Comparison of ENCODE assay signal across 25 cellular contexts in the genomic region with DNA sequence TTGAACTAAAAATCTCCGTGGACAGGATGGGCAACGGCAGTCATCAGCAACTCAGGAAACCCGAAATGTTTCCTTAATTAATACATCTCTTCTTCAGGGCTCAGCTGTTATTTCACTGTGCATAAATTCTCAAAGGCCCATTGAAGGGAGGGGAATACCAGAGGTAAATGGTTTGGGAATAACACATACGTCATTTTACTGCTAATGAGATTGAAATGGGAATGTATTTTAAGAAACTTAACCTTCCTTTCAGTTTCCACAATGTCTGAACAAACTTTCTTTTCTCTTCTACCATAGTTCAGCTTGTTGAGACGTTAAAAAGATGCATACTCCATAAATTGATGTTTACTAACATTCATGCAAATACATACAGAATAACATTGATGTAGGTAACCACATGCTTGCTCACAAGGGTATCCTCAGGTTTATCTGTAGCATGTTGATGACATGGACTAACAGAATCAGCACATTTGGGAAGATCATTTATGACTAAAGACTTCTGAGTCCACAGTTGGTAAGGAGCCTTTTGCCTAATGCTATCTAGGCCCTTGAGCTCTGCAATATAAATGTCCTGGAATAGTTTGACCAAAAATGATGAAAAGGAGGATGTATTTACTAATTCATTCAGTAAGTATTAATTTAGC. TPM values are rescaled to one million over a fixed set of nuclear protein-coding genes. Genes with fewer than 3 reads are reported as not detected.
DNase-seq lines count a peak whose midpoint lies in the region; ATAC-seq lines count a peak whose summit lies in the region.
"Had no signal": no experiment of that assay in that cellular context is flagged by ENCODE, and none has a peak within 500 bp of the region (broad histone marks: within the 10 kb centered on the region; RNA-seq: fewer than 3 reads in every experiment).

No MANE protein-coding gene starts in this region.

- no peak for DNase-seq in T-helper 2 cell treated with Interferon-gamma antibody and Interleukin-4, amounts not matched to agents 5 μg/mL and 100 μg/mL, for 36 hours (ENCODE audit: low spot score)
- no peak for DNase-seq in T-helper 2 cell
- DNase-seq in activated naive CD8-positive, alpha-beta T cell treated with anti-CD3 and anti-CD28 coated beads for 36 hours = no peak
- DNase-seq in SKM-1 (lab: John Stamatoyannopoulos, UW; ENCODE audit: unreplicated experiment) = no peak
- DNase-seq in T-helper 9 cell = no peak
- DNase-seq: activated CD4-positive, alpha-beta T cell treated with anti-CD3 and anti-CD28 coated beads for 48 hours; activated CD8-positive, alpha-beta memory T cell treated with anti-CD3 and anti-CD28 coated beads, Interleukin-2, amount 50 U/mL, for 4 hours; activated naive CD4-positive, alpha-beta T cell treated with anti-CD3 and anti-CD28 coated beads, Interleukin-2, amount 10 ng/mL, durations not matched to agents 7 days and 5 days; effector memory CD4-positive, alpha-beta T cell; H7; left colon; NCI-H2029; NCI-H510A treated with DMSO at 0.1 percent for 48 hours; stimulated activated CD4-positive, alpha-beta T cell treated with anti-CD3 and anti-CD28 coated beads, Interleukin-2, amount 100 ng/mL, for 48 hours; stomach; SW 1271; upper lobe of left lung had no signal

- no peak overlapping the region for H3K27ac Mint-ChIP-seq in T-helper 2 cell treated with Interferon-gamma antibody and Interleukin-4, amounts not matched to agents 5 μg/mL and 100 μg/mL, for 36 hours
- H3K27ac Mint-ChIP-seq in activated naive CD8-positive, alpha-beta T cell treated with anti-CD3 and anti-CD28 coated beads for 36 hours = no peak overlapping the region
- H3K27ac Mint-ChIP-seq: activated naive CD4-positive, alpha-beta T cell treated with anti-CD3 and anti-CD28 coated beads, Interleukin-2, amount 10 ng/mL, durations not matched to agents 7 days and 5 days; mesothelial cell of epicardium had no signal

- peaks cover 3% of the 10 kb centered on the region for H3K27me3 Mint-ChIP-seq in T-helper 2 cell treated with Interferon-gamma antibody and Interleukin-4, amounts not matched to agents 5 μg/mL and 100 μg/mL, for 36 hours (ENCODE audit: low read depth)
- peaks cover 4% of the 10 kb centered on the region for H3K27me3 Mint-ChIP-seq in activated naive CD8-positive, alpha-beta T cell treated with anti-CD3 and anti-CD28 coated beads for 36 hours
- H3K27me3 Mint-ChIP-seq: activated naive CD4-positive, alpha-beta T cell treated with anti-CD3 and anti-CD28 coated beads, Interleukin-2, amount 10 ng/mL, durations not matched to agents 7 days and 5 days had no signal

- peaks cover 8% of the 10 kb centered on the region for H3K4me1 Mint-ChIP-seq in T-helper 2 cell treated with Interferon-gamma antibody and Interleukin-4, amounts not matched to agents 5 μg/mL and 100 μg/mL, for 36 hours (ENCODE audit: low read depth)
- peaks cover 19% of the 10 kb centered on the region for H3K4me1 Mint-ChIP-seq in activated naive CD8-positive, alpha-beta T cell treated with anti-CD3 and anti-CD28 coated beads for 36 hours
- H3K4me1 Mint-ChIP-seq: activated naive CD4-positive, alpha-beta T cell treated with anti-CD3 and anti-CD28 coated beads, Interleukin-2, amount 10 ng/mL, durations not matched to agents 7 days and 5 days had no signal

- peak overlapping the region; percentile 4 for H3K4me3 Mint-ChIP-seq in T-helper 2 cell treated with Interferon-gamma antibody and Interleukin-4, amounts not matched to agents 5 μg/mL and 100 μg/mL, for 36 hours
- H3K4me3 Mint-ChIP-seq in activated naive CD8-positive, alpha-beta T cell treated with anti-CD3 and anti-CD28 coated beads for 36 hours = peak overlapping the region; percentile 29
- H3K4me3 Mint-ChIP-seq: activated naive CD4-positive, alpha-beta T cell treated with anti-CD3 and anti-CD28 coated beads, Interleukin-2, amount 10 ng/mL, durations not matched to agents 7 days and 5 days; mesothelial cell of epicardium had no signal

- H3K36me3 Mint-ChIP-seq in T-helper 2 cell treated with Interferon-gamma antibody and Interleukin-4, amounts not matched to agents 5 μg/mL and 100 μg/mL, for 36 hours (ENCODE audit: low read depth) = no peaks in the 10 kb centered on the region
- H3K36me3 Mint-ChIP-seq in activated naive CD8-positive, alpha-beta T cell treated with anti-CD3 and anti-CD28 coated beads for 36 hours = no peaks in the 10 kb centered on the region
- H3K36me3 Mint-ChIP-seq: activated naive CD4-positive, alpha-beta T cell treated with anti-CD3 and anti-CD28 coated beads, Interleukin-2, amount 10 ng/mL, durations not matched to agents 7 days and 5 days had no signal

- H3K9me3 Mint-ChIP-seq in T-helper 2 cell treated with Interferon-gamma antibody and Interleukin-4, amounts not matched to agents 5 μg/mL and 100 μg/mL, for 36 hours = no peaks in the 10 kb centered on the region
- H3K9me3 Mint-ChIP-seq in activated naive CD8-positive, alpha-beta T cell treated with anti-CD3 and anti-CD28 coated beads for 36 hours = no peaks in the 10 kb centered on the region
- H3K9me3 Mint-ChIP-seq: activated naive CD4-positive, alpha-beta T cell treated with anti-CD3 and anti-CD28 coated beads, Interleukin-2, amount 10 ng/mL, durations not matched to agents 7 days and 5 days; mesothelial cell of epicardium had no signal

- peak; percentile 58 for ATAC-seq in GM18867 (IDR thresholded peaks at IDR 0.05; ENCODE audit: unreplicated experiment)
- ATAC-seq in HG02763 (IDR thresholded peaks at IDR 0.05; ENCODE audit: unreplicated experiment) = peak; percentile 46
- ATAC-seq in HG03159 (IDR thresholded peaks at IDR 0.05; ENCODE audit: unreplicated experiment) = no peak
- ATAC-seq: left colon, Right ventricle myocardium inferior had no signal

RNA-seq across cellular contexts. Expression of gene PRRG4, which starts 7.7 kb away (rescaled TPM):
- under 1 TPM; 0.87 to 0.90 TPM for total RNA-seq in activated naive CD8-positive, alpha-beta T cell treated with anti-CD3 and anti-CD28 coated beads for 36 hours
- total RNA-seq: chondrocyte had no signal

RNA-seq across cellular contexts. Expression of gene CCDC73, which starts 27.6 kb away (rescaled TPM):
- under 1 TPM in 1 of 2 experiments, not detected in 1; 0.20 TPM for total RNA-seq in activated naive CD8-positive, alpha-beta T cell treated with anti-CD3 and anti-CD28 coated beads for 36 hours
- total RNA-seq: chondrocyte, G401, H7, left colon, Right ventricle myocardium inferior, skeletal muscle tissue had no signal
